Comparison of ENCODE assay signal across 8 cellular contexts in the genomic region with DNA sequence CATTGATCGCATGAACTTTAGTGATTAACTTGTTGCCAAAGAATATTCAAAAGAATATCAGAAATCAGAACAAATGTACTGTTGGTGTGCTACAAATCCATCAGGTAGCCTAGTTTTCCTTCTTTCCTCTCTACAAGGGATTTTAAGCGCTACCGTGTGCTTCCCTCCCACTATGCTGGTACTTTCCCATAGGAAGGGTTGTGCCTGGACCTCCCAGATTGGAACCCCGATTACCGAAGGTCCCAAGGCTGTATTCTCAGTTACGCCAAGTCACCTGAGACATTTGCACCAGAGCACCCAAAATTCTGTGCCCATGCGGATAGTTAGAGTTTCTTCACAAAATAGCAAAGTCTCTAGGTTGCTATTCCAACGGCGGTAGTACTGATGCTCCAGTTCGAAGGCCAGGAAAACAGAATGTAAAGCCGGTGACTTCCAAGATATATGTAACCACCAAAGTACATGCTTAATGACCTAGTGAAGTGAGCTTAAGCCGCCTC. TPM values are rescaled to one million over a fixed set of nuclear protein-coding genes. Genes with fewer than 3 reads are reported as not detected.
DNase-seq lines count a peak whose midpoint lies in the region; ATAC-seq and TF ChIP-seq lines count a peak whose summit lies in the region.

No MANE protein-coding gene starts in this region.

- H3K4me1 ChIP-seq in cardiac muscle cell (ENCODE audit: low read depth) (no peaks in the 10 kb centered on the region), NT2/D1 (ENCODE audit: insufficient read depth, insufficient read length) (no peaks in the 10 kb centered on the region), osteoblast (ENCODE audit: insufficient read depth, low read length) (peaks cover 14% of the 10 kb centered on the region)

- DNase-seq in cardiac muscle cell (ENCODE audit: low read depth in 1 of 2, low spot score in 1 of 2) (no peak), cardiac septum (ENCODE audit: low spot score) (no peak), NT2/D1 (ENCODE audit: low read depth, low spot score) (no peak), endothelial cell (ENCODE audit: low spot score) (no peak), osteoblast (ENCODE audit: insufficient read length, low spot score, missing footprints) (no peak), mesenteric fat pad (ENCODE audit: low spot score) (no peak), HT-29 (ENCODE audit: low spot score) (no peak)

- peaks cover 35% of the 10 kb centered on the region for H3K79me2 ChIP-seq in osteoblast (ENCODE audit: insufficient read depth, low read length)

- H3K27me3 Mint-ChIP-seq in endothelial cell (ENCODE audit: unreplicated experiment): no peaks in the 10 kb centered on the region

- H3K27me3 ChIP-seq in cardiac muscle cell (no peaks in the 10 kb centered on the region), NT2/D1 (ENCODE audit: insufficient read depth, insufficient read length) (no peaks in the 10 kb centered on the region), osteoblast (ENCODE audit: insufficient read depth, low read length) (no peaks in the 10 kb centered on the region)

- H3K27ac ChIP-seq in cardiac muscle cell (peak overlapping the region; percentile 87), osteoblast (ENCODE audit: low read depth, low read length) (peak overlapping the region; percentile 70)

- no peak for ATAC-seq in HG02981 (IDR thresholded peaks at IDR 0.05; ENCODE audit: unreplicated experiment)

- H3K9me3 ChIP-seq in cardiac muscle cell (ENCODE audit: low read depth) (no peaks in the 10 kb centered on the region), NT2/D1 (ENCODE audit: insufficient read depth, low read length) (no peaks in the 10 kb centered on the region), osteoblast (ENCODE audit: low read depth, low read length) (no peaks in the 10 kb centered on the region)

- H3K27ac Mint-ChIP-seq in endothelial cell (ENCODE audit: unreplicated experiment): peak overlapping the region; percentile 61

- intact Hi-C loops in cardiac septum (cut with DNase I): loop anchor here (2.0 to 10.0 kb wide), 5 partner anchors 95 to 235 kb away; a partner anchor contains a TSS

- TF ChIP-seq CTCF in cardiac muscle cell (IDR thresholded peaks at IDR 0.05; ENCODE audit: low read depth, low read length): no peak
- TF ChIP-seq CTCF in endothelial cell (IDR thresholded peaks at IDR 0.05; ENCODE audit: unreplicated experiment): no peak
- TF ChIP-seq CTCF in osteoblast (IDR thresholded peaks at IDR 0.05; ENCODE audit: extremely low read depth, low read depth, low read length): no peak

- peaks cover 13% of the 10 kb centered on the region for H4K20me1 ChIP-seq in osteoblast (ENCODE audit: insufficient read depth, low read length)

- peak overlapping the region; percentile 98 for H3K4me3 Mint-ChIP-seq in endothelial cell (ENCODE audit: unreplicated experiment)

- peak overlapping the region; percentile 70 for H3K4me3 ChIP-seq in cardiac muscle cell
- peak overlapping the region; percentile 94 for H3K4me3 ChIP-seq in NT2/D1 (ENCODE audit: insufficient read length, low read depth)
- peak overlapping the region; percentile 84 for H3K4me3 ChIP-seq in osteoblast (ENCODE audit: insufficient read depth, low read length)

- peak overlapping the region; percentile 81 for H3K9ac ChIP-seq in NT2/D1 (ENCODE audit: insufficient read length, low read depth)

- peaks cover 2% of the 10 kb centered on the region for H3K36me3 Mint-ChIP-seq in endothelial cell (ENCODE audit: low read depth, unreplicated experiment)

- peaks cover 11% of the 10 kb centered on the region for H3K36me3 ChIP-seq in cardiac muscle cell
- peaks cover 21% of the 10 kb centered on the region for H3K36me3 ChIP-seq in NT2/D1 (ENCODE audit: insufficient read depth, insufficient read length, low read length)
- peaks cover 16% of the 10 kb centered on the region for H3K36me3 ChIP-seq in osteoblast (ENCODE audit: insufficient read depth, low read length)

- no peaks in the 10 kb centered on the region for H3K9me3 Mint-ChIP-seq in endothelial cell (ENCODE audit: unreplicated experiment)

- peak overlapping the region; percentile 99 for H3K4me2 ChIP-seq in osteoblast (ENCODE audit: insufficient read depth, low read length)

- H2AFZ ChIP-seq in osteoblast (ENCODE audit: low read length): peak overlapping the region; percentile 96

- H3K4me1 Mint-ChIP-seq in endothelial cell (ENCODE audit: unreplicated experiment): peaks cover 20% of the 10 kb centered on the region

RNA-seq across cellular contexts. Expression of a gene that starts 23.4 kb away (rescaled TPM):
- total RNA-seq in cardiac muscle cell (50.0 and 76.5 TPM in 2 replicates), cardiac septum (40.0 TPM), endothelial cell (ENCODE audit: unreplicated experiment) (3.5 TPM), osteoblast (0.59 and 0.72 TPM in 2 replicates), mesenteric fat pad (10.6 TPM)
- polyA plus RNA-seq in cardiac muscle cell: 25.6 and 39.7 TPM in 2 replicates
- total RNA-seq in HT-29 (2014; rRNA removed; shearing (Covaris generic)): 0.53 and 0.76 TPM in 2 replicates
